In the genomic region with DNA sequence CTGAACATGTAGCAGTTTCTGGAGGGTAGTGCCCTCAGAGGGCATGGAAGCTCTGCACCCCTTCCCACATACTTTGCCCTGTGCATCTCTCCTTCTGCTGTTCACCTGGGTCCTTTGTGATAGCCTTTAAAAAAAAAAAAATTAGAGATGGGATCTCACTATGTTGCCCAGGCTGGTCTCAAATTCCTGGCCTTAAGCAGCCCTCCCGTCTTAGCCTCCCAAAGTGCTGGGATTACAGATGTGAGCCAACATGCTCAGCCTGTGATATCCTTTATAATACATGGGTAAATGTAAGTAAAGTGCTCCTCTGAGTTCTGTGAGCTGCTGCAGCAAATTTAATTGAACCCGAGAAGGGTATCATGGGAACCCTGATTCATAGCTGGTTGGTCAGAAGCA, we compare ENCODE assay signal across 26 cellular contexts.
"Had no signal": no experiment of that assay in that cellular context is flagged by ENCODE, and none has a peak within 500 bp of the region (broad histone marks: within the 10 kb centered on the region; RNA-seq: fewer than 3 reads in every experiment).

No MANE protein-coding gene starts in this region.

- H3K4me3 ChIP-seq: left lung, lower lobe of right lung, ovary, prostate gland, smooth muscle cell, tibial nerve, uterus had no signal

- FAIRE-seq: islet of Langerhans, kidney had no signal

- H3K27me3 Mint-ChIP-seq: naive thymus-derived CD8-positive, alpha-beta T cell; stimulated activated memory B cell treated with anti-CD40 and anti-IgM and Interleukin-4, amounts not matched to agents 10 μg/mL and 1 μg/mL and 100 μg/mL, for 72 hours; stimulated activated naive CD8-positive, alpha-beta T cell treated with anti-CD3 and anti-CD28 coated beads, Interleukin-15, amount 100 ng/mL, for 72 hours; type B pancreatic cell had no signal

- DNase-seq: hypothalamus; immature natural killer cell; kidney; left colon; left lung; lower lobe of right lung; mammary epithelial cell; mesenchymal stem cell; naive thymus-derived CD8-positive, alpha-beta T cell; ovary; retina; right cardiac atrium; stimulated activated CD4-positive, alpha-beta T cell treated with anti-CD3 and anti-CD28 coated beads, Interleukin-1b, Interleukin-23, amount 100 ng/mL, for 48 hours; stimulated activated CD4-positive, alpha-beta T cell treated with anti-CD3 and anti-CD28 coated beads, Interleukin-2, amount 100 ng/mL, for 48 hours; stimulated activated CD4-positive, alpha-beta T cell treated with anti-CD3 and anti-CD28 coated beads, Interleukin-4, amount 100 ng/mL, for 4 hours; stimulated activated CD8-positive, alpha-beta memory T cell treated with anti-CD3 and anti-CD28 coated beads, Interleukin-4, amount 100 ng/mL, for 48 hours; stimulated activated naive CD4-positive, alpha-beta T cell treated with Interleukin-2 at 50 U/mL for 16 hours; stimulated activated naive CD8-positive, alpha-beta T cell treated with anti-CD3 and anti-CD28 coated beads, Interleukin-15, amount 100 ng/mL, for 72 hours; substantia nigra; uterus had no signal

- H3K36me3 Mint-ChIP-seq: type B pancreatic cell had no signal

- H3K4me1 ChIP-seq: prostate gland had no signal

- ATAC-seq: left colon; lower lobe of right lung; naive thymus-derived CD8-positive, alpha-beta T cell; stimulated activated memory B cell treated with anti-CD40 and anti-IgM and Interleukin-4, amounts not matched to agents 10 μg/mL and 1 μg/mL and 100 μg/mL, for 72 hours; stimulated activated naive CD8-positive, alpha-beta T cell treated with anti-CD3 and anti-CD28 coated beads, Interleukin-15, amount 100 ng/mL, for 72 hours had no signal

- H3K36me3 ChIP-seq: ovary, prostate gland, uterus had no signal

- H3K9me3 Mint-ChIP-seq: immature natural killer cell; naive thymus-derived CD8-positive, alpha-beta T cell; stimulated activated memory B cell treated with anti-CD40 and anti-IgM and Interleukin-4, amounts not matched to agents 10 μg/mL and 1 μg/mL and 100 μg/mL, for 72 hours; stimulated activated naive CD8-positive, alpha-beta T cell treated with anti-CD3 and anti-CD28 coated beads, Interleukin-15, amount 100 ng/mL, for 72 hours; type B pancreatic cell had no signal

- H3K4me3 Mint-ChIP-seq: immature natural killer cell; naive thymus-derived CD8-positive, alpha-beta T cell; stimulated activated memory B cell treated with anti-CD40 and anti-IgM and Interleukin-4, amounts not matched to agents 10 μg/mL and 1 μg/mL and 100 μg/mL, for 72 hours; stimulated activated naive CD8-positive, alpha-beta T cell treated with anti-CD3 and anti-CD28 coated beads, Interleukin-15, amount 100 ng/mL, for 72 hours; type B pancreatic cell had no signal

- H3K27ac ChIP-seq: lower lobe of right lung, ovary, prostate gland, uterus had no signal

- H3K27ac Mint-ChIP-seq: naive thymus-derived CD8-positive, alpha-beta T cell; stimulated activated memory B cell treated with anti-CD40 and anti-IgM and Interleukin-4, amounts not matched to agents 10 μg/mL and 1 μg/mL and 100 μg/mL, for 72 hours; stimulated activated naive CD8-positive, alpha-beta T cell treated with anti-CD3 and anti-CD28 coated beads, Interleukin-15, amount 100 ng/mL, for 72 hours; type B pancreatic cell had no signal

- H3K9me3 ChIP-seq: left lung, lower lobe of right lung, ovary, prostate gland, tibial nerve, uterus had no signal

- H3K27me3 ChIP-seq: left lung, ovary, tibial nerve, uterus had no signal

- H3K4me2 ChIP-seq: smooth muscle cell had no signal
